Comparison of ENCODE assay signal across 8 cellular contexts in the genomic region with DNA sequence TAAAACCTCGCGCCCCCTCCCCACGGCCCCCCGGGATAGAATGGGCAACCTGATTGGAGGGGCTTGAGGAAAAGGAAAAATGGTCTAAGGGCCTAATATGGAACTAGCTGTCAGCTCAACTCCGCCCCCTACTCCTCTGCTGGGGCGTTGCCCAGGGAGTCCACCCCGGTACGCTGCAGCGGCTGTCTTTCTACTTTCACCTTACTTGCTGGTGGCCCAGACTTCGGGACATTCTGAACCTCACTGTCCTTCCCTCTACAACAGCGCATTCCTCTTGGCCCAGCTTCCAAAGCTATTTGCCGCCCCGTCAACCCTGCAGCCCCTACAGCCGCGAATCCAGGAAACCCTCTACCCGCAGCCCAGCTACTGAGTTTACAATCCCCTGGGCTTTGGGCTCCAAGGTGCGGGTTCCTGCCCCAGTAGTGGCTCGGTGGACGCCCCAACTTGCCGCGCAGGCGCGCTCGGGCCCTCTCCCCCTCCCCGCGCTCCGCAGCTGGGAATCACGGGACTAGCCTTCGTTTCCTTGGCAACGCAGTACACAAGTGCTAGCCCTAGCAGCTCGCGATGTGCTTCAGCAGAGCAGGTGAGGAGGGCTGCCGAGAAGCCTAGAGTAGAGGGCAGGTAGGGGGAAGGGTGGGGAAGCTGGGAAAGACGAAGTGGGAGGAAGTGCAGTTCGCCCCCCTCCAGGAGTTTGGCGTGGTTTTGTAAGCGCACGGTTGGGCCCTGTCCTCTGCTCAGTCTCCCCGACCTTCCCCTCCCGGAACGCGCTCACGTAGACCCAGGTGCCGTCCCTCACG. TPM values are rescaled to one million over a fixed set of nuclear protein-coding genes. Genes with fewer than 3 reads are reported as not detected.
DNase-seq lines count a peak whose midpoint lies in the region; ATAC-seq and TF ChIP-seq lines count a peak whose summit lies in the region.

No MANE protein-coding gene starts in this region.

- H3K27me3 ChIP-seq in CD8-positive, alpha-beta memory T cell (ENCODE audit: insufficient read depth, low read length, poor library complexity, severe bottlenecking) = no peaks in the 10 kb centered on the region

- POLR2A ChIA-PET in CD8-positive, alpha-beta memory T cell (lab: Charles Lee) = interaction anchor here (0.6 to 1.0 kb wide), 3 partner anchors 43 to 382 kb away, joined by 3 to 6 read pairs (median 5); a partner anchor contains a TSS

- CTCF ChIA-PET in CD8-positive, alpha-beta memory T cell (lab: Charles Lee) = interaction anchor here (0.5 to 1.8 kb wide), 5 partner anchors 12 to 316 kb away, joined by 3 to 5 read pairs (median 3); no protein-coding TSS in a partner anchor

- peak overlapping the region; percentile 76 to 98 (median 94) for H3K27ac Mint-ChIP-seq in CD8-positive, alpha-beta memory T cell

- H3K4me1 Mint-ChIP-seq in CD8-positive, alpha-beta memory T cell = peaks cover 21 to 26% (median 23%) of the 10 kb centered on the region in 3 donors

- H3K4me3 ChIP-seq in CD8-positive, alpha-beta memory T cell (ENCODE audit: low read length) = peak overlapping the region; percentile 82
- H3K4me3 ChIP-seq in epithelial cell of proximal tubule (ENCODE audit: low read depth, low read length) (peak overlapping the region; percentile 75), mucosa of descending colon (peak overlapping the region; percentile 4)

- intact Hi-C loops in mucosa of descending colon (cut with DNase I, micrococcal nuclease) = no loop called here

- no peaks in the 10 kb centered on the region for H3K9me3 ChIP-seq in CD8-positive, alpha-beta memory T cell (ENCODE audit: low read length)
- no peaks in the 10 kb centered on the region for H3K9me3 ChIP-seq in mucosa of descending colon

- no peaks in the 10 kb centered on the region for H3K36me3 ChIP-seq in CD8-positive, alpha-beta memory T cell (ENCODE audit: insufficient read depth, low read length)
- H3K36me3 ChIP-seq in mucosa of descending colon (ENCODE audit: low read depth) = no peaks in the 10 kb centered on the region

- DNase-seq in CD8-positive, alpha-beta memory T cell = peak; percentile 72 to 94 (median 89)
- DNase-seq in GM20000 (ENCODE audit: low spot score) (peak; percentile 91), HT-29 (ENCODE audit: low spot score) (peak; percentile 73), NOMO-1 treated with DMSO at 0.1 percent for 48 hours (lab: John Stamatoyannopoulos, UW; ENCODE audit: unreplicated experiment) (peak; percentile 69), epithelial cell of proximal tubule (ENCODE audit: low read depth) (peak; percentile 55), mucosa of descending colon (peak; percentile 82 to 89 (median 83))
- peak; percentile 86 for DNase-seq in activated CD8-positive, alpha-beta memory T cell treated with anti-CD3 and anti-CD28 coated beads, Interleukin-2, amount 50 U/mL, for 48 hours
- peak; percentile 51 to 64 for DNase-seq in stimulated activated CD8-positive, alpha-beta memory T cell treated with anti-CD3 and anti-CD28 coated beads, Interleukin-2, amount 100 ng/mL, for 48 hours (ENCODE audit: low read depth in 2 of 2)

- TF ChIP-seq CTCF in GM20000 (IDR thresholded peaks at IDR 0.05; ENCODE audit: extremely low read depth, missing control alignments) (peak; percentile 28), epithelial cell of proximal tubule (conservative IDR thresholded peaks at IDR 0.05; ENCODE audit: low read depth, low read length) (peak; percentile 26), mucosa of descending colon (IDR thresholded peaks at IDR 0.05) (no peak)

- peak overlapping the region; percentile 64 for H3K27ac ChIP-seq in CD8-positive, alpha-beta memory T cell (ENCODE audit: low read depth, low read length)

- no peaks in the 10 kb centered on the region for H3K9me3 Mint-ChIP-seq in CD8-positive, alpha-beta memory T cell

- H3K36me3 Mint-ChIP-seq in CD8-positive, alpha-beta memory T cell = no peaks in the 10 kb centered on the region

- peaks cover 0 to 1% of the 10 kb centered on the region in 2 donors for H3K27me3 Mint-ChIP-seq in CD8-positive, alpha-beta memory T cell

- ATAC-seq in mucosa of descending colon = peak; percentile 98

- H3K4me1 ChIP-seq in CD8-positive, alpha-beta memory T cell (ENCODE audit: insufficient read depth, low read length) = peaks cover 18% of the 10 kb centered on the region
- peaks cover 6% of the 10 kb centered on the region for H3K4me1 ChIP-seq in mucosa of descending colon (ENCODE audit: low read depth)

- H3K4me3 Mint-ChIP-seq in CD8-positive, alpha-beta memory T cell = peak overlapping the region; percentile 83 to 95 (median 94)

RNA-seq across cellular contexts. Expression of a gene that starts 55.6 kb away (rescaled TPM):
- total RNA-seq in CD8-positive, alpha-beta memory T cell = not detected
- not detected for polyA plus RNA-seq in CD8-positive, alpha-beta memory T cell
- not detected in 2 replicates for total RNA-seq in HT-29 (2014; rRNA removed; shearing (Covaris generic))
- total RNA-seq in epithelial cell of proximal tubule (not detected in 2 replicates), mucosa of descending colon (not detected)

Comparison
In these comparisons a context has a peak if more than half of its experiments do, and no peak if none do; other contexts are left out.
1. Peak in every context shown above with its lines: DNase-seq, ATAC-seq, H3K4me3 ChIP-seq and H3K27ac ChIP-seq.
2. H3K4me3 ChIP-seq: peak in every context shown above with its lines; median percentile 82 in CD8-positive, alpha-beta memory T cell; 75 in epithelial cell of proximal tubule; 4 in mucosa of descending colon.